Comparison of ENCODE assay signal across 18 cellular contexts in genomic region chr20:45925821-45926506, GRCh38. TPM values are rescaled to one million over a fixed set of nuclear protein-coding genes. Genes with fewer than 3 reads are reported as not detected.
DNase-seq lines count a peak whose midpoint lies in the region; ATAC-seq and TF ChIP-seq lines count a peak whose summit lies in the region.
"Had no signal": no experiment of that assay in that cellular context is flagged by ENCODE, and none has a peak within 500 bp of the region (broad histone marks: within the 10 kb centered on the region; RNA-seq: fewer than 3 reads in every experiment).

No MANE protein-coding gene starts in this region.

- no TSS peak for BruUV-seq in Caco-2 (replicated peaks; lab: Mats Ljungman, UMichigan)

- no peaks in the 10 kb centered on the region for H3K27me3 Mint-ChIP-seq in Caco-2 (ENCODE audit: insufficient read depth, unreplicated experiment)

- no peak overlapping the region for H3K4me2 ChIP-seq in mesenchymal stem cell (ENCODE audit: low read length, poor library complexity, severe bottlenecking)

- intact Hi-C loops in Caco-2 (cut with micrococcal nuclease; ENCODE audit: unreplicated experiment) = no loop called here
- intact Hi-C loops in head of caudate nucleus (cut with DNase I) = no loop called here

- H3K9me3 ChIP-seq in Caco-2 (no peaks in the 10 kb centered on the region), adipocyte (ENCODE audit: control insufficient read depth, low read length) (no peaks in the 10 kb centered on the region), mesenchymal stem cell (ENCODE audit: control insufficient read depth, low read length) (no peaks in the 10 kb centered on the region), skeletal muscle tissue (ENCODE audit: control insufficient read depth in 3 of 3, low read length in 3 of 3) (no peaks in the 10 kb centered on the region)
- H3K9me3 ChIP-seq: HAP-1 had no signal

- peak overlapping the region; percentile 0 for H3K9ac ChIP-seq in adipocyte (ENCODE audit: low read length)
- no peak overlapping the region for H3K9ac ChIP-seq in mesenchymal stem cell (ENCODE audit: low read length)
- H3K9ac ChIP-seq in skeletal muscle tissue (ENCODE audit: low read depth in 1 of 3, low read length in 3 of 3) = no peak overlapping the region

- H2BK15ac ChIP-seq in mesenchymal stem cell (ENCODE audit: low read depth, poor library complexity, severe bottlenecking) = peak overlapping the region; percentile 44

- H2AK5ac ChIP-seq in mesenchymal stem cell (ENCODE audit: low read length, severe bottlenecking) = no peak overlapping the region

- H3K4me3 ChIP-seq in Caco-2 (ENCODE audit: low read depth, low read length) (no peak overlapping the region), adipocyte (ENCODE audit: low read length) (no peak overlapping the region), mesenchymal stem cell (ENCODE audit: insufficient read depth in 1 of 2, low read depth in 1 of 2, low read length in 2 of 2) (no peak overlapping the region), skeletal muscle tissue (ENCODE audit: low read length in 3 of 3) (no peak overlapping the region)
- H3K4me3 ChIP-seq: HAP-1 had no signal

- H4K91ac ChIP-seq in mesenchymal stem cell (ENCODE audit: low read length) = no peak overlapping the region

- H3K4me1 Mint-ChIP-seq in Caco-2 (ENCODE audit: low read depth, unreplicated experiment) = peaks cover 15% of the 10 kb centered on the region

- no peak overlapping the region for H2AFZ ChIP-seq in mesenchymal stem cell (ENCODE audit: low read depth, low read length)

- H3K27me3 ChIP-seq in Caco-2 (replicated peaks; ENCODE audit: control insufficient read depth, insufficient read depth, low read length) (no peaks in the 10 kb centered on the region), adipocyte (replicated peaks; ENCODE audit: control insufficient read depth, insufficient read depth, low read length) (no peaks in the 10 kb centered on the region), mesenchymal stem cell (ENCODE audit: control insufficient read depth in 1 of 2, insufficient read depth in 1 of 2, low read length in 2 of 2) (no peaks in the 10 kb centered on the region), skeletal muscle tissue (ENCODE audit: control insufficient read depth in 3 of 3, insufficient read depth in 3 of 3, low read length in 3 of 3) (no peaks in the 10 kb centered on the region)

- H3K4me1 ChIP-seq in Caco-2 (peaks cover 34% of the 10 kb centered on the region), adipocyte (ENCODE audit: control insufficient read depth, insufficient read depth, low read length) (peaks cover 26% of the 10 kb centered on the region), mesenchymal stem cell (ENCODE audit: control insufficient read depth, insufficient read depth, low read depth, low read length) (peaks cover 13% of the 10 kb centered on the region), skeletal muscle tissue (ENCODE audit: control insufficient read depth in 3 of 3, insufficient read depth in 3 of 3, low read length in 3 of 3) (peaks cover 19 to 25% (median 21%) of the 10 kb centered on the region in 3 donors)

- H2BK12ac ChIP-seq in mesenchymal stem cell (ENCODE audit: low read length in 2 of 2) = peak overlapping the region in 1 of 2 experiments; percentile 28

- POLR2A ChIA-PET in Caco-2 (lab: Charles Lee) = interaction anchor here (1.9 kb wide), 1 partner anchor 9 kb away, joined by 9 read pairs; the partner anchor contains the start of gene PCIF1

- no peaks in the 10 kb centered on the region for H3K9me3 Mint-ChIP-seq in Caco-2 (ENCODE audit: unreplicated experiment)

- DNase-seq in Caco-2 = no peak
- DNase-seq in adipocyte (ENCODE audit: low read depth) = no peak
- DNase-seq in mesenchymal stem cell = no peak
- no peak for DNase-seq in activated gamma-delta T cell (lab: John Stamatoyannopoulos, UW)
- no peak for DNase-seq in head of caudate nucleus
- DNase-seq in NCI-H748 treated with DMSO at 0.1 percent for 48 hours (lab: John Stamatoyannopoulos, UW) = no peak
- DNase-seq: DMS 273 treated with DMSO at 0.1 percent for 48 hours; GF-D8; NCI-H187; NCI-H226; NCI-H69; NK-92 treated with Interleukin-12 subunit alpha and Interleukin-12 subunit beta, amount 100 ng/mL, for 24 hours; OCI-M1; RPMI8226 had no signal

- no peak overlapping the region for H2BK120ac ChIP-seq in mesenchymal stem cell (ENCODE audit: low read depth, low read length)

- H2BK5ac ChIP-seq in mesenchymal stem cell (ENCODE audit: low read depth, low read length, poor library complexity, severe bottlenecking) = no peak overlapping the region

- H3K4me3 Mint-ChIP-seq in Caco-2 (ENCODE audit: unreplicated experiment) = no peak overlapping the region

- H3K27ac Mint-ChIP-seq in Caco-2 (ENCODE audit: unreplicated experiment) = peak overlapping the region; percentile 25

- 84% methylated on average over 8 of the region's 9 CpGs for WGBS in mesenchymal stem cell

- H3K36me3 Mint-ChIP-seq in Caco-2 (ENCODE audit: insufficient read depth, unreplicated experiment) = no peaks in the 10 kb centered on the region

- ATAC-seq in GM19035 (IDR thresholded peaks at IDR 0.05; ENCODE audit: unreplicated experiment) = no peak

- no peak overlapping the region for H3K14ac ChIP-seq in mesenchymal stem cell (ENCODE audit: low read length in 2 of 2)

- H3K4ac ChIP-seq in mesenchymal stem cell (ENCODE audit: low read depth in 1 of 2, low read length in 2 of 2) = peak overlapping the region in 1 of 2 experiments; percentile 69

- no peak overlapping the region for H3K18ac ChIP-seq in mesenchymal stem cell (ENCODE audit: low read depth in 1 of 2, low read length in 2 of 2)

- H3K27ac ChIP-seq in mesenchymal stem cell (ENCODE audit: low read length, poor library complexity, severe bottlenecking) (no peak overlapping the region), skeletal muscle tissue (ENCODE audit: low read depth, low read length) (peak overlapping the region; percentile 5)
- H3K27ac ChIP-seq: C4-2B had no signal

- H4K8ac ChIP-seq in mesenchymal stem cell (ENCODE audit: low read length) = no peak overlapping the region

- no peak for TF ChIP-seq CTCF in Caco-2 (IDR thresholded peaks at IDR 0.05; ENCODE audit: insufficient read depth in 1 of 2, low read depth in 1 of 2, low read length in 1 of 2, severe bottlenecking in 1 of 2, unreplicated experiment in 1 of 2)

- CTCF ChIA-PET in Caco-2 (lab: Charles Lee) = interaction anchor here (0.7 to 2.9 kb wide), 3 partner anchors 18 to 36 kb away, joined by 3 to 17 read pairs (median 3); partner anchors contain the start of gene CTSA

- H3K36me3 ChIP-seq in Caco-2 (ENCODE audit: control insufficient read depth, insufficient read depth, low read length) (no peaks in the 10 kb centered on the region), adipocyte (ENCODE audit: control insufficient read depth, insufficient read depth, low read length, severe bottlenecking) (no peaks in the 10 kb centered on the region), mesenchymal stem cell (ENCODE audit: control insufficient read depth in 1 of 2, insufficient read depth in 2 of 2, low read depth in 1 of 2, low read length in 2 of 2) (peaks cover 0 to 2% of the 10 kb centered on the region in 2 experiments), skeletal muscle tissue (ENCODE audit: control insufficient read depth in 3 of 3, insufficient read depth in 3 of 3, low read length in 3 of 3) (no peaks in the 10 kb centered on the region)
- H3K36me3 ChIP-seq: HAP-1 had no signal

- peaks cover 2% of the 10 kb centered on the region for H3K79me1 ChIP-seq in mesenchymal stem cell (replicated peaks; ENCODE audit: low read length, poor library complexity, severe bottlenecking)

- no peak overlapping the region for H3K23ac ChIP-seq in mesenchymal stem cell (ENCODE audit: low read length in 2 of 2)

RNA-seq across cellular contexts. Expression of gene PCIF1, which starts 8.5 kb away (rescaled TPM):
- total RNA-seq in Caco-2 (2022) = 66.5 and 75.9 TPM in 2 replicates
- 16.7 TPM for polyA plus RNA-seq in mesenchymal stem cell (2013, experiment 1 of 2)
- polyA plus RNA-seq in mesenchymal stem cell (2013, experiment 2 of 2) = 17.3 TPM
- 7.3 TPM for total RNA-seq in skeletal muscle tissue

RNA-seq across cellular contexts. Expression of gene PLTP, which starts 14.0 kb away (rescaled TPM):
- total RNA-seq in Caco-2 (2022) (39.6 and 42.6 TPM in 2 replicates), skeletal muscle tissue (38.1 TPM)
- polyA plus RNA-seq in mesenchymal stem cell (2013, experiment 1 of 2) = 175 TPM
- 164 TPM for polyA plus RNA-seq in mesenchymal stem cell (2013, experiment 2 of 2)

RNA-seq across cellular contexts. Expression of gene CTSA, which starts 34.8 kb away (rescaled TPM):
- total RNA-seq in Caco-2 (2022) (282 and 294 TPM in 2 replicates), skeletal muscle tissue (23.0 TPM)
- 373 TPM for polyA plus RNA-seq in mesenchymal stem cell (2013, experiment 1 of 2)
- 366 TPM for polyA plus RNA-seq in mesenchymal stem cell (2013, experiment 2 of 2)

RNA-seq across cellular contexts. Expression of gene NEURL2, which starts 35.0 kb away (rescaled TPM):
- total RNA-seq in Caco-2 (2022) (12.6 TPM in 2 replicates), skeletal muscle tissue (13.0 TPM)
- polyA plus RNA-seq in mesenchymal stem cell (2013, experiment 1 of 2) = 4.3 TPM
- 3.6 TPM for polyA plus RNA-seq in mesenchymal stem cell (2013, experiment 2 of 2)

RNA-seq across cellular contexts. Expression of gene SPATA25, which starts 38.5 kb away (rescaled TPM):
- total RNA-seq in Caco-2 (2022) (6.7 and 7.3 TPM in 2 replicates), skeletal muscle tissue (2.6 TPM)
- polyA plus RNA-seq in mesenchymal stem cell (2013, experiment 1 of 2) = 0.39 TPM
- 0.38 TPM for polyA plus RNA-seq in mesenchymal stem cell (2013, experiment 2 of 2)

Comparison
In these comparisons a context has a peak if more than half of its experiments do, and no peak if none do; other contexts are left out.
1. RNA of gene CTSA, which starts 34.8 kb away (total RNA-seq): 282 to 294 TPM in Caco-2; 23.0 TPM in skeletal muscle tissue (single experiment); every median in the first group is over 10 times any median in the second.